In genomic region chr21:31409849-31410762, GRCh38 we compare ENCODE assay signal across 25 cellular contexts.
DNase-seq lines count a peak whose midpoint lies in the region; ATAC-seq, FAIRE-seq and TF ChIP-seq lines count a peak whose summit lies in the region.
"Had no signal": no experiment of that assay in that cellular context is flagged by ENCODE, and none has a peak within 500 bp of the region (broad histone marks: within the 10 kb centered on the region; RNA-seq: fewer than 3 reads in every experiment).

No MANE protein-coding gene starts in this region.

- peaks cover 14% of the 10 kb centered on the region in 2 experiments; a peak in 3 of 5 replicates for H3K27me3 ChIP-seq in K562 (ENCODE audit: control insufficient read depth in 2 of 2, insufficient read depth in 2 of 2, low read length in 2 of 2)
- H3K27me3 ChIP-seq in upper lobe of right lung: no peaks in the 10 kb centered on the region
- H3K27me3 ChIP-seq: BE2C, foreskin keratinocyte, SJSA1 had no signal

- CTCF ChIA-PET in K562 (lab: Yijun Ruan, JAX; ENCODE audit: low intra/inter-chr PET ratio): no interaction called here
- CTCF ChIA-PET in RWPE1 (lab: Yijun Ruan, JAX): no interaction called here

- no peak overlapping the region for H3K9ac ChIP-seq in K562 (ENCODE audit: insufficient read depth in 1 of 2, low read depth in 2 of 2, low read length in 2 of 2)

- ATAC-seq in Right ventricle myocardium inferior: peak; percentile 75
- no peak for ATAC-seq in K562
- peak; percentile 23 for ATAC-seq in upper lobe of right lung
- ATAC-seq in GM19455 (IDR thresholded peaks at IDR 0.05; ENCODE audit: unreplicated experiment): no peak
- ATAC-seq: A549, foreskin keratinocyte had no signal

- no peak for TF ChIP-seq CTCF in K562 (IDR thresholded peaks at IDR 0.05 in 2 of 3, conservative IDR thresholded peaks at IDR 0.05 in 1 of 3; ENCODE audit: insufficient read depth in 2 of 3, low read depth in 1 of 3, low read length in 3 of 3)
- no peak for TF ChIP-seq CTCF in upper lobe of right lung (IDR thresholded peaks at IDR 0.05)
- no peak for TF ChIP-seq CTCF in RWPE1 (conservative IDR thresholded peaks at IDR 0.05; ENCODE audit: low read depth)

- no peak for FAIRE-seq in K562 (lab: Jason Lieb, UNC)
- FAIRE-seq: A549, astrocyte, GM18507 had no signal

- H2AFZ ChIP-seq in K562 (ENCODE audit: low read depth, low read length): no peak overlapping the region

- POLR2A ChIA-PET in K562 (lab: Yijun Ruan, JAX): no interaction called here
- POLR2A ChIA-PET in RWPE1 (lab: Yijun Ruan, JAX; ENCODE audit: low non-redundant PET): no interaction called here

- TF ChIP-seq EP300 in K562 (IDR thresholded peaks at IDR 0.05; ENCODE audit: low read length): no peak

- BruUV-seq in K562 (replicated peaks; lab: Mats Ljungman, UMichigan): no TSS peak

- in situ Hi-C loops in K562 (cut with MboI): no loop called here

- H3K4me1 ChIP-seq in K562 (replicated peaks in 1 of 2; ENCODE audit: control insufficient read depth in 2 of 2, insufficient read depth in 2 of 2, low read length in 2 of 2) (no peaks in the 10 kb centered on the region), upper lobe of right lung (no peaks in the 10 kb centered on the region)
- H3K4me1 ChIP-seq: A549, foreskin keratinocyte, SJSA1 had no signal

- H3K4me2 ChIP-seq in K562 (ENCODE audit: insufficient read depth, low read length): no peak overlapping the region
- H3K4me2 ChIP-seq: A549, smooth muscle cell had no signal

- H3K27ac ChIP-seq in K562 (ENCODE audit: extremely low read depth, low read depth, low read length) (no peak overlapping the region), upper lobe of right lung (no peak overlapping the region), RWPE1 (no peak overlapping the region)
- H3K27ac ChIP-seq: A549, epithelial cell of prostate, foreskin keratinocyte, SJSA1, WERI-Rb-1 had no signal

- no peak for TF ChIP-seq RAD21 in K562 (CRISPR knock-in tag; conservative IDR thresholded peaks at IDR 0.05 in 1 of 2, IDR thresholded peaks at IDR 0.05 in 1 of 2)

- TF ChIP-seq POLR2A in K562 (conservative IDR thresholded peaks at IDR 0.05): no peak

- no peaks in the 10 kb centered on the region for H3K9me1 ChIP-seq in K562 (ENCODE audit: control insufficient read depth, insufficient read depth, low read length)

- WGBS in K562 (ENCODE audit: insufficient coverage, low coverage, missing lambda C conversion rate): under 1% methylated on average over 11 of the region's 11 CpGs

- H4K20me1 ChIP-seq in K562 (replicated peaks; ENCODE audit: control insufficient read depth, insufficient read depth, low read length): no peaks in the 10 kb centered on the region

- H3K9me3 ChIP-seq in K562 (replicated peaks; ENCODE audit: control insufficient read depth, insufficient read depth, low read depth, low read length): no peaks in the 10 kb centered on the region
- no peaks in the 10 kb centered on the region for H3K9me3 ChIP-seq in upper lobe of right lung
- H3K9me3 ChIP-seq: A549, BE2C, SJSA1 had no signal

- intact Hi-C loops in Right ventricle myocardium inferior (cut with DNase I): no loop called here
- intact Hi-C loops in cardiac septum (cut with DNase I): no loop called here
- intact Hi-C loops in K562 (cut with micrococcal nuclease): no loop called here
- intact Hi-C loops in upper lobe of right lung (cut with DNase I): no loop called here

- H3K36me3 ChIP-seq in K562 (ENCODE audit: control insufficient read depth, insufficient read depth, low read length) (no peaks in the 10 kb centered on the region), upper lobe of right lung (no peaks in the 10 kb centered on the region)
- H3K36me3 ChIP-seq: BE2C, SJSA1, WERI-Rb-1 had no signal

- H3K4me3 ChIP-seq in K562 (no peak overlapping the region), upper lobe of right lung (no peak overlapping the region)
- H3K4me3 ChIP-seq: A549, SJSA1, smooth muscle cell had no signal

- no peaks in the 10 kb centered on the region for H3K79me2 ChIP-seq in K562 (ENCODE audit: control insufficient read depth, insufficient read depth, low read length)

- no peak for DNase-seq in Right ventricle myocardium inferior (ENCODE audit: missing footprints)
- DNase-seq in cardiac septum (ENCODE audit: low spot score): no peak
- no peak for DNase-seq in K562 (ENCODE audit: extremely low read depth in 1 of 4, low spot score in 3 of 4)
- peak; percentile 47 for DNase-seq in islet precursor cell
- no peak for DNase-seq in upper lobe of right lung
- DNase-seq in RWPE1 (ENCODE audit: low spot score): no peak
- DNase-seq in glomerular visceral epithelial cell (ENCODE audit: extremely low spot score): no peak
- DNase-seq: BE2C; cerebellar nuclear complex; COR-L47; foreskin keratinocyte; mesendoderm; NCI-H146; NCI-H2171; NCI-H69; posterior cingulate gyrus; stimulated activated CD4-positive, alpha-beta T cell treated with anti-CD3 and anti-CD28 coated beads, Interleukin-4, amount 100 ng/mL, for 1 hour; WERI-Rb-1 had no signal

TF ChIP-seq in K562, 482 proteins besides CTCF, POLR2A, EP300 and RAD21:
- no peak for TF ChIP-seq THAP7 (CRISPR knock-in tag; IDR thresholded peaks at IDR 0.05)
- TF ChIP-seq TSC22D4 (tag; IDR thresholded peaks at IDR 0.05): 0 out of 2 replicates have a peak, but pooled peaks have one; percentile 9
- no peak for TF ChIP-seq TCF15 (CRISPR knock-in tag; IDR thresholded peaks at IDR 0.05)

Comparison
In these comparisons a context has a peak if more than half of its experiments do, and no peak if none do; other contexts are left out.
1. ATAC-seq: peak in Right ventricle myocardium inferior (single experiment) and upper lobe of right lung (single experiment); none in K562 (single experiment) and GM19455 (single experiment).